In the genomic region with DNA sequence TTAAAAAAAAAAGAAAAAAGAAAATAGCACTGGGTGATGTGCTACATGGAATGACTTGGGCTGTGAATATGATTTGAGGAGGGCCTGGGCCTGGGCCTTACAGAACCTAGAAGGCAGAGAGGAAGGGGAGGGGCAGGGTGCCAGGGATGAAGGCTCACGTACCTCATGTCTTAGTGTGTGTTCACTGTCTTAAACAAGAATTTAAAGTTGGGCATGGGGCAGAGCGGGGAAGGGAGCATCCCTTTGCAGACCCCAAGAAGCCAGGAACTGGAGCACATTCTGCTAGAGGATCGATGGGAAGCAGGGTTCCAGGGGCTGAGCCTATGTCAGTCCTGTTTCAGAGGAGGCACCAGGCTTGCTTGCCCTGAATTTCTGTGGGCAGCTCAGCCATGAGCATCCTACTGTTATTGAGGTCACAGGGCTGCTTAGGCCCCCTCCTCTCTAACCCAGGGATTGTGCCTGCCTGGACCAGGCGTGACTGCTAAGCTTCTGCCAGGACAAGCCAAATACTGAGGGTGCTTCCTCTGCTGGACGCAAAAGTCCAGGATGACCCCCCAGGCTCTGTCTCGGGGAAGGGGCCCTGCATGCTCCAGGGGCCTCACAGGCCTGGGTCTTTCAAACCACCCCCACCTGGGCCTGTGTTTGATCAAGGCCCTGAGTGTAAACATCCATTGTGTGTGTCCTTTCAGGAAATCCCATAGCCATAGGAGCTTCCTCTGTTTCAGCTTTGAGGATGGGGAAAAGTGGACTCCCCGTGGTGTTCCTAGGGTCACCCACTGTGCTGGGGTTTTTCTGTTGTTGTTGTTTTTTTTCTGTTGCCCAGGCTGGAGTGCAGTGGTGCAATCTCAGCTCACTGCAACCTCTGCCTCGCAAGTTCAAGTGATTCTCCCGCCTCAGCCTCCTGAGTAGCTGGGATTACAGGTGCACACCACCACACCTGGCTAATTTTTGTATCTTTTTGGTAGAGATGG, we compare ENCODE assay signal across 20 cellular contexts. TPM values are rescaled to one million over a fixed set of nuclear protein-coding genes. Genes with fewer than 3 reads are reported as not detected.
DNase-seq lines count a peak whose midpoint lies in the region; ATAC-seq and TF ChIP-seq lines count a peak whose summit lies in the region.
"Had no signal": no experiment of that assay in that cellular context is flagged by ENCODE, and none has a peak within 500 bp of the region (broad histone marks: within the 10 kb centered on the region; RNA-seq: fewer than 3 reads in every experiment).

No MANE protein-coding gene starts in this region.

- 76 to 80% methylated on average over 9 of the region's 9 CpGs for WGBS in heart right ventricle, 2 donors
- WGBS in lower leg skin, 2 donors: 79 to 94% methylated on average over 9 of the region's 9 CpGs
- 83% methylated on average over 9 of the region's 9 CpGs for WGBS in hepatocyte (ENCODE audit: low lambda C conversion rate, missing lambda C conversion rate)

- H3K9me3 ChIP-seq in heart right ventricle (no peaks in the 10 kb centered on the region), upper lobe of right lung (no peaks in the 10 kb centered on the region), hepatocyte (ENCODE audit: low read depth) (no peaks in the 10 kb centered on the region)
- H3K9me3 ChIP-seq: BLaER1, psoas muscle, thyroid gland had no signal

- H4K20me1 ChIP-seq in hepatocyte (ENCODE audit: insufficient read depth, poor library complexity, severe bottlenecking): no peaks in the 10 kb centered on the region
- H4K20me1 ChIP-seq: BLaER1 had no signal

- H3K27me3 ChIP-seq in heart right ventricle (peaks cover 4 to 34% (median 23%) of the 10 kb centered on the region in 7 donors), upper lobe of right lung (peaks cover 5% of the 10 kb centered on the region), hepatocyte (peaks cover 4% of the 10 kb centered on the region)
- H3K27me3 ChIP-seq: thyroid gland had no signal

- intact Hi-C loops in heart right ventricle (cut with DNase I) (loop anchor here in 1 of 10 donors (10.0 kb wide), 1 partner anchor 99 kb away; the partner anchor contains the start of gene FXYD5), Right ventricle myocardium inferior (cut with DNase I) (no loop called here), lower leg skin (cut with DNase I; ENCODE audit: low total_unique reads) (no loop called here), upper lobe of right lung (cut with DNase I) (no loop called here)

- H3K9me2 ChIP-seq in hepatocyte (replicated peaks; ENCODE audit: insufficient read depth): no peaks in the 10 kb centered on the region

- DNase-seq in heart right ventricle (no peak), Right ventricle myocardium inferior (ENCODE audit: missing footprints) (no peak), NCI-H345 treated with DMSO at 0.1 percent for 48 hours (lab: John Stamatoyannopoulos, UW; ENCODE audit: unreplicated experiment) (peak; percentile 46), lower leg skin (ENCODE audit: low spot score in 2 of 2) (peak; percentile 9 to 64), upper lobe of right lung (peak; percentile 52), hepatocyte (ENCODE audit: low spot score) (no peak), DMS153 (lab: John Stamatoyannopoulos, UW) (no peak)
- DNase-seq: activated CD8-positive, alpha-beta T cell treated with anti-CD3 and anti-CD28 coated beads for 36 hours; HFFc6; NCI-H2029; NK-92 treated with Interleukin-12 subunit alpha and Interleukin-12 subunit beta, amount 100 ng/mL, for 24 hours; psoas muscle; SIG-M5; T1000; thyroid gland had no signal

- H3K27ac ChIP-seq in heart right ventricle (peak overlapping the region in 7 of 10 donors; percentile 58 to 81 (median 71)), upper lobe of right lung (peak overlapping the region; percentile 71), hepatocyte (no peak overlapping the region)
- H3K27ac ChIP-seq: BLaER1, psoas muscle had no signal

- H3K36me3 ChIP-seq in heart right ventricle: no peaks in the 10 kb centered on the region
- H3K36me3 ChIP-seq in upper lobe of right lung: peaks cover 6% of the 10 kb centered on the region
- no peaks in the 10 kb centered on the region for H3K36me3 ChIP-seq in hepatocyte (replicated peaks; ENCODE audit: insufficient read depth, low read depth)
- H3K36me3 ChIP-seq: BLaER1 had no signal

- peaks cover 0 to 35% (median 17%) of the 10 kb centered on the region in 9 donors for H3K4me1 ChIP-seq in heart right ventricle
- peaks cover 4% of the 10 kb centered on the region for H3K4me1 ChIP-seq in upper lobe of right lung
- H3K4me1 ChIP-seq in hepatocyte (ENCODE audit: insufficient read depth): no peaks in the 10 kb centered on the region
- H3K4me1 ChIP-seq: psoas muscle had no signal

- H3K79me2 ChIP-seq in hepatocyte: peaks cover 54% of the 10 kb centered on the region

- H3K4me3 ChIP-seq in heart right ventricle: no peak overlapping the region
- H3K4me3 ChIP-seq in lower leg skin (ENCODE audit: low read depth, poor library complexity, severe bottlenecking): no peak overlapping the region
- H3K4me3 ChIP-seq in upper lobe of right lung: no peak overlapping the region
- H3K4me3 ChIP-seq in hepatocyte: no peak overlapping the region
- H3K4me3 ChIP-seq: BLaER1, psoas muscle, thyroid gland had no signal

- no peak overlapping the region for H2AFZ ChIP-seq in hepatocyte

- ATAC-seq in heart right ventricle: peak in 2 of 8 donors; percentile 17 to 47
- ATAC-seq in Right ventricle myocardium inferior: no peak
- no peak for ATAC-seq in upper lobe of right lung
- no peak for ATAC-seq in GM19397 (IDR thresholded peaks at IDR 0.05; ENCODE audit: unreplicated experiment)
- ATAC-seq: activated CD8-positive, alpha-beta T cell treated with anti-CD3 and anti-CD28 coated beads for 36 hours; psoas muscle had no signal

- no peak overlapping the region for H3K4me2 ChIP-seq in hepatocyte
- H3K4me2 ChIP-seq: BLaER1 had no signal

- no peak for TF ChIP-seq POLR2A in lower leg skin (IDR thresholded peaks at IDR 0.05)

- no peak for TF ChIP-seq CTCF in heart right ventricle (IDR thresholded peaks at IDR 0.05)
- no peak for TF ChIP-seq CTCF in lower leg skin (IDR thresholded peaks at IDR 0.05)
- no peak for TF ChIP-seq CTCF in upper lobe of right lung (IDR thresholded peaks at IDR 0.05)
- TF ChIP-seq CTCF in hepatocyte (IDR thresholded peaks at IDR 0.05; ENCODE audit: poor library complexity): no peak

RNA-seq across cellular contexts. Expression of gene LSR, which starts 4.8 kb away (rescaled TPM):
- 1 to 10 TPM; 3.2 to 8.7 (median 5.2) TPM for total RNA-seq in heart right ventricle
- polyA plus RNA-seq in heart right ventricle: 10 to 100 TPM; 10.2 to 10.4 TPM
- total RNA-seq in Right ventricle myocardium inferior: 6.8 TPM
- total RNA-seq in lower leg skin: 100 to 1,000 TPM in 1 of 4 donors, 10 to 100 TPM in 3; 79.0 to 115 (median 84.5) TPM
- 79.1 TPM for total RNA-seq in upper lobe of right lung
- 89.9 and 113 TPM in 2 replicates for total RNA-seq in hepatocyte
- polyA plus RNA-seq in hepatocyte: 255 and 296 TPM in 2 replicates

RNA-seq across cellular contexts. Expression of gene USF2, which starts 15.2 kb away (rescaled TPM):
- total RNA-seq in heart right ventricle (100 to 1,000 TPM; 134 to 185 (median 151) TPM), Right ventricle myocardium inferior (151 TPM), lower leg skin (100 to 1,000 TPM in 3 of 4 donors, 10 to 100 TPM in 1; 95.9 to 126 (median 120) TPM), upper lobe of right lung (152 TPM), hepatocyte (55.6 and 61.4 TPM in 2 replicates)
- polyA plus RNA-seq in heart right ventricle (100 to 1,000 TPM; 125 to 171 TPM), hepatocyte (30.2 and 35.0 TPM in 2 replicates)

RNA-seq across cellular contexts. Expression of gene FAM187B, which starts 25.1 kb away (rescaled TPM):
- total RNA-seq in heart right ventricle (under 1 TPM in 1 of 10 donors, not detected in 9; 0.48 TPM), Right ventricle myocardium inferior (not detected), lower leg skin (not detected), upper lobe of right lung (not detected), hepatocyte (0.56 TPM in 1 of 2 replicates, not detected in the other)
- polyA plus RNA-seq in heart right ventricle (not detected), hepatocyte (not detected in 2 replicates)
- total RNA-seq: activated CD8-positive, alpha-beta T cell treated with anti-CD3 and anti-CD28 coated beads for 36 hours; Daoy; frontal cortex; HFFc6; psoas muscle had no signal
- polyA plus RNA-seq: adipose tissue had no signal

RNA-seq across cellular contexts. Expression of gene HAMP, which starts 28.7 kb away (rescaled TPM):
- 1 to 10 TPM in 1 of 10 donors, under 1 TPM in 1, not detected in 8; 0.44 to 3.9 TPM for total RNA-seq in heart right ventricle
- polyA plus RNA-seq in heart right ventricle: 10 to 100 TPM in 1 of 2 donors, not detected in 1; 13.7 TPM
- total RNA-seq in Right ventricle myocardium inferior: not detected
- total RNA-seq in lower leg skin: not detected
- 1.5 TPM for total RNA-seq in upper lobe of right lung
- total RNA-seq in hepatocyte: 5.1 and 7.0 TPM in 2 replicates
- polyA plus RNA-seq in hepatocyte: 49.3 and 55.8 TPM in 2 replicates
- total RNA-seq: Daoy, frontal cortex, HFFc6, thyroid gland had no signal
- polyA plus RNA-seq: psoas muscle had no signal

RNA-seq across cellular contexts. Expression of gene MAG, which starts 38.4 kb away (rescaled TPM):
- total RNA-seq in heart right ventricle (under 1 TPM in 1 of 10 donors, not detected in 9; 0.39 TPM), Right ventricle myocardium inferior (not detected), lower leg skin (under 1 TPM in 1 of 4 donors, not detected in 3; 0.10 TPM), upper lobe of right lung (not detected), hepatocyte (2.8 TPM in 1 of 2 replicates, not detected in the other)
- polyA plus RNA-seq in heart right ventricle (under 1 TPM in 1 of 2 donors, not detected in 1; 0.04 TPM), hepatocyte (0.47 and 0.81 TPM in 2 replicates)
- total RNA-seq: Daoy, frontal cortex, HFFc6 had no signal

Comparison
In these comparisons a context has a peak if more than half of its experiments do, and no peak if none do; other contexts are left out.
1. DNase-seq: peak in NCI-H345 treated with DMSO at 0.1 percent for 48 hours (single experiment), lower leg skin (2 of 2) and upper lobe of right lung (single experiment); none in heart right ventricle (0 of 2), Right ventricle myocardium inferior (single experiment), hepatocyte (single experiment) and DMS153 (single experiment).